26 cellular contexts compared by ENCODE assay signal in genomic region chr20:12159266-12159665, GRCh38.
"Had no signal": no experiment of that assay in that cellular context is flagged by ENCODE, and none has a peak within 500 bp of the region (broad histone marks: within the 10 kb centered on the region; RNA-seq: fewer than 3 reads in every experiment).

No MANE protein-coding gene starts in this region.

- H3K4me1 ChIP-seq: left lung, lower lobe of right lung, pancreas, right atrium auricular region, right lobe of liver, stomach, testis, thyroid gland, transverse colon, upper lobe of left lung, vagina had no signal

- DNase-seq: hypothalamus; immature natural killer cell; kidney; left colon; left lung; lower lobe of right lung; mammary epithelial cell; mesenchymal stem cell; naive thymus-derived CD8-positive, alpha-beta T cell; nucleus accumbens; pancreas; right lobe of liver; stimulated activated CD4-positive, alpha-beta T cell treated with anti-CD3 and anti-CD28 coated beads, Interleukin-12 subunit alpha, Interleukin-12 subunit beta, amount 100 ng/mL, for 4 hours; stimulated activated CD4-positive, alpha-beta T cell treated with anti-CD3 and anti-CD28 coated beads, Interleukin-15, amount 100 ng/mL, for 24 hours; stimulated activated CD4-positive, alpha-beta T cell treated with anti-CD3 and anti-CD28 coated beads, Interleukin-2, amount 100 ng/mL, for 24 hours; stimulated activated CD4-positive, alpha-beta T cell treated with anti-CD3 and anti-CD28 coated beads, Interleukin-4, amount 100 ng/mL, for 1 hour; stimulated activated naive B cell treated with anti-CD40 and anti-IgM and Interleukin-4, amounts not matched to agents 10 μg/mL and 1 μg/mL and 100 μg/mL, for 72 hours; stimulated activated naive CD8-positive, alpha-beta T cell treated with anti-CD3 and anti-CD28 coated beads, Interleukin-15, Interleukin-2, amounts not matched to agents 100 U/mL and 50 U/mL, for 24 hours; stomach; testis; thyroid gland; transverse colon; upper lobe of left lung had no signal

- H3K27ac ChIP-seq: left lung, lower lobe of right lung, pancreas, right atrium auricular region, right lobe of liver, stomach, testis, thyroid gland, transverse colon, upper lobe of left lung, vagina had no signal

- ATAC-seq: left colon; left lung; pancreas; stimulated activated naive B cell treated with anti-CD40 and anti-IgM and Interleukin-4, amounts not matched to agents 10 μg/mL and 1 μg/mL and 100 μg/mL, for 72 hours; stimulated activated naive CD8-positive, alpha-beta T cell treated with anti-CD3 and anti-CD28 coated beads, Interleukin-15, Interleukin-2, amounts not matched to agents 100 U/mL and 50 U/mL, for 24 hours had no signal

- H3K27me3 ChIP-seq: left lung, pancreas, right atrium auricular region, right lobe of liver, stomach, testis, thyroid gland, transverse colon, upper lobe of left lung, vagina had no signal

- H3K36me3 ChIP-seq: left lung, lower lobe of right lung, pancreas, right atrium auricular region, right lobe of liver, stomach, thyroid gland, transverse colon, upper lobe of left lung, vagina had no signal

- H3K4me2 ChIP-seq: smooth muscle cell had no signal

- H3K9me3 ChIP-seq: left lung, lower lobe of right lung, pancreas, right atrium auricular region, right lobe of liver, stomach, testis, thyroid gland, transverse colon, upper lobe of left lung, vagina had no signal

- H3K4me3 ChIP-seq: left lung, lower lobe of right lung, pancreas, right atrium auricular region, right lobe of liver, smooth muscle cell, stomach, testis, thyroid gland, transverse colon, upper lobe of left lung, vagina had no signal
